In the genomic region with DNA sequence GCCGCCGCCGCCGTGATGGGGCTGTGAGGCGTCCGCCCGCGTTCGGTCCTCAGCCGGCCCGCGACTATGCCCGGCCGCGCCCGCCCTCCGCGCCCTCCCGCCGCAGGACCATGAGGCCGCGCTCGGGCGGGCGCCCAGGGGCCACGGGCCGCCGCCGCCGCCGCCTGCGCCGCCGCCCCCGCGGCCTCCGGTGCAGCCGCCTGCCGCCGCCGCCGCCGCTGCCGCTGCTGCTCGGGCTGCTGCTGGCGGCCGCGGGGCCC, we compare ENCODE assay signal across 9 cellular contexts. TPM values are rescaled to one million over a fixed set of nuclear protein-coding genes. Genes with fewer than 3 reads are reported as not detected.
A peak's percentile ranks its signal among the peaks of the same experiment; 100 is the strongest.
DNase-seq lines count a peak whose midpoint lies in the region; ATAC-seq and TF ChIP-seq lines count a peak whose summit lies in the region.
"Had no signal": no experiment of that assay in that cellular context is flagged by ENCODE, and none has a peak within 500 bp of the region (broad histone marks: within the 10 kb centered on the region; RNA-seq: fewer than 3 reads in every experiment).

No MANE protein-coding gene starts in this region.

- peaks cover 59% of the 10 kb centered on the region for H3K27me3 Mint-ChIP-seq in activated CD4-positive, alpha-beta T cell treated with anti-CD3 and anti-CD28 coated beads, Interleukin-2, amount 10 ng/mL, durations not matched to agents 7 days and 5 days
- H3K27me3 Mint-ChIP-seq in type B pancreatic cell: no peaks in the 10 kb centered on the region

- peaks cover 22% of the 10 kb centered on the region for H3K4me1 Mint-ChIP-seq in activated CD4-positive, alpha-beta T cell treated with anti-CD3 and anti-CD28 coated beads, Interleukin-2, amount 10 ng/mL, durations not matched to agents 7 days and 5 days
- H3K4me1 Mint-ChIP-seq in type B pancreatic cell (ENCODE audit: unreplicated experiment): peaks cover 38% of the 10 kb centered on the region

- no peak overlapping the region for H3K27ac ChIP-seq in SJCRH30

- no peak overlapping the region for H3K27ac Mint-ChIP-seq in activated CD4-positive, alpha-beta T cell treated with anti-CD3 and anti-CD28 coated beads, Interleukin-2, amount 10 ng/mL, durations not matched to agents 7 days and 5 days
- no peak overlapping the region for H3K27ac Mint-ChIP-seq in type B pancreatic cell

- CTCF ChIA-PET in activated CD4-positive, alpha-beta T cell treated with anti-CD3 and anti-CD28 coated beads, Interleukin-2, amount 10 ng/mL, durations not matched to agents 7 days and 5 days (lab: Charles Lee): no interaction called here

- peak overlapping the region; percentile 74 for H3K4me3 Mint-ChIP-seq in activated CD4-positive, alpha-beta T cell treated with anti-CD3 and anti-CD28 coated beads, Interleukin-2, amount 10 ng/mL, durations not matched to agents 7 days and 5 days
- H3K4me3 Mint-ChIP-seq in type B pancreatic cell: peak overlapping the region; percentile 90

- H3K4me3 ChIP-seq in SJCRH30 (peak overlapping the region; percentile 71), kidney epithelial cell (ENCODE audit: low read depth, low read length) (peak overlapping the region; percentile 88)

- H3K9me3 Mint-ChIP-seq in activated CD4-positive, alpha-beta T cell treated with anti-CD3 and anti-CD28 coated beads, Interleukin-2, amount 10 ng/mL, durations not matched to agents 7 days and 5 days: no peaks in the 10 kb centered on the region
- no peaks in the 10 kb centered on the region for H3K9me3 Mint-ChIP-seq in type B pancreatic cell

- TF ChIP-seq CTCF in kidney epithelial cell (IDR thresholded peaks at IDR 0.05; ENCODE audit: insufficient read depth, low read length, poor library complexity, severe bottlenecking): no peak
- TF ChIP-seq CTCF in type B pancreatic cell (conservative IDR thresholded peaks at IDR 0.05): no peak

- no peaks in the 10 kb centered on the region; the same call in 1 of the 2 replicates for H3K36me3 ChIP-seq in SJCRH30
- no peaks in the 10 kb centered on the region for H3K36me3 ChIP-seq in kidney epithelial cell (ENCODE audit: control insufficient read depth, insufficient read depth, low read length)
- H3K36me3 ChIP-seq: thyroid gland had no signal

- peaks cover 8% of the 10 kb centered on the region; the same call in 1 of the 2 replicates for H3K4me1 ChIP-seq in SJCRH30

- H3K36me3 Mint-ChIP-seq in activated CD4-positive, alpha-beta T cell treated with anti-CD3 and anti-CD28 coated beads, Interleukin-2, amount 10 ng/mL, durations not matched to agents 7 days and 5 days (ENCODE audit: low read depth): peaks cover 1% of the 10 kb centered on the region
- H3K36me3 Mint-ChIP-seq in type B pancreatic cell: no peaks in the 10 kb centered on the region

- no peak for ATAC-seq in GM18909 (IDR thresholded peaks at IDR 0.05; ENCODE audit: poor library complexity, unreplicated experiment)

- DNase-seq in activated CD4-positive, alpha-beta T cell treated with anti-CD3 and anti-CD28 coated beads, Interleukin-2, amount 10 ng/mL, durations not matched to agents 7 days and 5 days: no peak
- DNase-seq in activated CD4-positive, alpha-beta T cell treated with anti-CD3 and anti-CD28 coated beads for 48 hours: no peak
- DNase-seq in SJCRH30 (no peak), kidney epithelial cell (ENCODE audit: low read depth) (no peak), type B pancreatic cell (ENCODE audit: extremely low spot score, unreplicated experiment) (no peak), NCI-H345 treated with DMSO at 0.1 percent for 48 hours (lab: John Stamatoyannopoulos, UW; ENCODE audit: unreplicated experiment) (no peak), HK-2 (ENCODE audit: unreplicated experiment) (no peak)

- H3K27me3 ChIP-seq in SJCRH30 (no peaks in the 10 kb centered on the region), kidney epithelial cell (ENCODE audit: control insufficient read depth, insufficient read depth, low read length) (no peaks in the 10 kb centered on the region)
- H3K27me3 ChIP-seq: thyroid gland had no signal

- no peaks in the 10 kb centered on the region for H3K9me3 ChIP-seq in SJCRH30 (replicated peaks)
- H3K9me3 ChIP-seq: thyroid gland had no signal

- POLR2A ChIA-PET in activated CD4-positive, alpha-beta T cell treated with anti-CD3 and anti-CD28 coated beads, Interleukin-2, amount 10 ng/mL, durations not matched to agents 7 days and 5 days (lab: Charles Lee): no interaction called here

RNA-seq across cellular contexts. Expression of a gene that starts 0.2 kb away (rescaled TPM):
- under 1 TPM; 0.58 to 0.72 TPM for total RNA-seq in activated CD4-positive, alpha-beta T cell treated with anti-CD3 and anti-CD28 coated beads, Interleukin-2, amount 10 ng/mL, durations not matched to agents 7 days and 5 days
- total RNA-seq in SJCRH30 (2014; rRNA removed; shearing (Covaris generic)): 9.1 and 9.7 TPM in 2 replicates
- total RNA-seq in kidney epithelial cell (10.5 and 14.0 TPM in 2 replicates), type B pancreatic cell (ENCODE audit: low replicate concordance) (17.9 and 23.1 TPM in 2 replicates)
